16 cellular contexts compared by ENCODE assay signal in genomic region chr20:22464312-22465003, GRCh38.
A peak's percentile ranks its signal among the peaks of the same experiment; 100 is the strongest.
DNase-seq lines count a peak whose midpoint lies in the region; ATAC-seq, FAIRE-seq and TF ChIP-seq lines count a peak whose summit lies in the region.
"Had no signal": no experiment of that assay in that cellular context is flagged by ENCODE, and none has a peak within 500 bp of the region (broad histone marks: within the 10 kb centered on the region; RNA-seq: fewer than 3 reads in every experiment).

No MANE protein-coding gene starts in this region.

- H2AFZ ChIP-seq in HepG2 (ENCODE audit: low read length) = no peak overlapping the region

- H3K9ac ChIP-seq in HepG2 (ENCODE audit: insufficient read depth, low read depth, low read length) = no peak overlapping the region
- H3K9ac ChIP-seq: BLaER1 treated with 17β-estradiol and CSF1 and Interleukin-3, amounts not matched to agents 10 nM and 100 nM had no signal

- intact Hi-C loops in HepG2 (cut with micrococcal nuclease; ENCODE audit: unreplicated experiment) = no loop called here

- FAIRE-seq in HepG2 (lab: Jason Lieb, UNC) = no peak

- TF ChIP-seq EP300 in HepG2 (IDR thresholded peaks at IDR 0.05; ENCODE audit: low read depth in 2 of 2, low read length in 2 of 2) (no peak), HepG2 (CRISPR knock-in tag; IDR thresholded peaks at IDR 0.05; ENCODE audit: borderline replicate concordance) (no peak)

- H3K36me3 Mint-ChIP-seq in activated naive CD4-positive, alpha-beta T cell treated with anti-CD3 and anti-CD28 coated beads, Interleukin-2, amount 10 ng/mL, durations not matched to agents 7 days and 5 days = no peaks in the 10 kb centered on the region
- no peaks in the 10 kb centered on the region for H3K36me3 Mint-ChIP-seq in progenitor cell of endocrine pancreas (ENCODE audit: insufficient read depth)
- H3K36me3 Mint-ChIP-seq: CD4-positive, CD25-positive, alpha-beta regulatory T cell had no signal

- in situ Hi-C loops in HepG2 (cut with HindIII; ENCODE audit: extremely low pct_ligation_motif_present, low pct_unique_long_range_greater_than_20kb) = no loop called here

- H3K27me3 ChIP-seq in HepG2 (ENCODE audit: control insufficient read depth in 1 of 2, insufficient read depth in 2 of 2, low read length in 2 of 2) = peaks cover 7 to 38% of the 10 kb centered on the region in 2 experiments; a peak in 3 of 5 replicates
- H3K27me3 ChIP-seq: BLaER1 treated with 17β-estradiol and CSF1 and Interleukin-3, amounts not matched to agents 10 nM and 100 nM had no signal

- peaks cover 58% of the 10 kb centered on the region for H3K4me1 ChIP-seq in HepG2 (ENCODE audit: insufficient read depth, low read length)

- TF ChIP-seq RAD21 in HepG2 (CRISPR knock-in tag; IDR thresholded peaks at IDR 0.05) = no peak

- H3K4me3 Mint-ChIP-seq in activated naive CD4-positive, alpha-beta T cell treated with anti-CD3 and anti-CD28 coated beads, Interleukin-2, amount 10 ng/mL, durations not matched to agents 7 days and 5 days = no peak overlapping the region
- H3K4me3 Mint-ChIP-seq in progenitor cell of endocrine pancreas (ENCODE audit: low read depth) = no peak overlapping the region
- H3K4me3 Mint-ChIP-seq: CD4-positive, CD25-positive, alpha-beta regulatory T cell had no signal

- H3K9me3 Mint-ChIP-seq in activated naive CD4-positive, alpha-beta T cell treated with anti-CD3 and anti-CD28 coated beads, Interleukin-2, amount 10 ng/mL, durations not matched to agents 7 days and 5 days = peaks cover 2% of the 10 kb centered on the region
- H3K9me3 Mint-ChIP-seq in progenitor cell of endocrine pancreas (ENCODE audit: low read depth) = no peaks in the 10 kb centered on the region

- H3K27me3 Mint-ChIP-seq in activated naive CD4-positive, alpha-beta T cell treated with anti-CD3 and anti-CD28 coated beads, Interleukin-2, amount 10 ng/mL, durations not matched to agents 7 days and 5 days = no peaks in the 10 kb centered on the region
- no peaks in the 10 kb centered on the region for H3K27me3 Mint-ChIP-seq in progenitor cell of endocrine pancreas
- H3K27me3 Mint-ChIP-seq: CD4-positive, CD25-positive, alpha-beta regulatory T cell had no signal

- H3K9me3 ChIP-seq in HepG2 (ENCODE audit: low read length) = no peaks in the 10 kb centered on the region
- H3K9me3 ChIP-seq: BLaER1 treated with 17β-estradiol and CSF1 and Interleukin-3, amounts not matched to agents 10 nM and 100 nM had no signal

- no peak for TF ChIP-seq CTCF in HepG2 (CRISPR knock-in tag; IDR thresholded peaks at IDR 0.05)
- no peak for TF ChIP-seq CTCF in progenitor cell of endocrine pancreas (IDR thresholded peaks at IDR 0.05; ENCODE audit: unreplicated experiment)

- POLR2A ChIA-PET in HepG2 (lab: Yijun Ruan, JAX) = interaction anchor here (1.2 to 2.9 kb wide), 2 partner anchors 26 to 110 kb away, joined by 3 to 22 read pairs; no protein-coding TSS in a partner anchor

- BruUV-seq in HepG2 (replicated peaks; lab: Mats Ljungman, UMichigan) = no TSS peak

- no peaks in the 10 kb centered on the region for H3K4me1 Mint-ChIP-seq in activated naive CD4-positive, alpha-beta T cell treated with anti-CD3 and anti-CD28 coated beads, Interleukin-2, amount 10 ng/mL, durations not matched to agents 7 days and 5 days
- H3K4me1 Mint-ChIP-seq in progenitor cell of endocrine pancreas (ENCODE audit: low read depth) = peaks cover 61% of the 10 kb centered on the region
- H3K4me1 Mint-ChIP-seq: CD4-positive, CD25-positive, alpha-beta regulatory T cell had no signal

- H3K27ac Mint-ChIP-seq in activated naive CD4-positive, alpha-beta T cell treated with anti-CD3 and anti-CD28 coated beads, Interleukin-2, amount 10 ng/mL, durations not matched to agents 7 days and 5 days = peak overlapping the region; percentile 60
- peak overlapping the region; percentile 76 for H3K27ac Mint-ChIP-seq in progenitor cell of endocrine pancreas

- ATAC-seq in HepG2 (no peak), HG03108 (IDR thresholded peaks at IDR 0.05; ENCODE audit: unreplicated experiment) (no peak)

- TF ChIP-seq POLR2A in HepG2 (IDR thresholded peaks at IDR 0.05; ENCODE audit: insufficient read depth in 1 of 2, low read depth in 2 of 2, low read length in 2 of 2) = no peak

- no peak overlapping the region for H3K4me3 ChIP-seq in HepG2 (replicated peaks in 1 of 3; ENCODE audit: insufficient read depth in 1 of 3, low read depth in 2 of 3, low read length in 3 of 3)
- H3K4me3 ChIP-seq: BLaER1 treated with 17β-estradiol and CSF1 and Interleukin-3, amounts not matched to agents 10 nM and 100 nM had no signal

- no peaks in the 10 kb centered on the region for H3K79me2 ChIP-seq in HepG2 (ENCODE audit: insufficient read depth, low read length)

- H4K20me1 ChIP-seq in HepG2 (ENCODE audit: insufficient read depth, low read length) = no peaks in the 10 kb centered on the region
- H4K20me1 ChIP-seq: BLaER1 treated with 17β-estradiol and CSF1 and Interleukin-3, amounts not matched to agents 10 nM and 100 nM had no signal

- no peak overlapping the region for H3K27ac ChIP-seq in HepG2 (ENCODE audit: extremely low read length, insufficient read depth, low read length)
- H3K27ac ChIP-seq: BLaER1 treated with 17β-estradiol and CSF1 and Interleukin-3, amounts not matched to agents 10 nM and 100 nM; HL-60 had no signal

- H3K36me3 ChIP-seq in HepG2 (replicated peaks in 1 of 2; ENCODE audit: control insufficient read depth in 1 of 2, insufficient read depth in 2 of 2, low read length in 2 of 2) = no peaks in the 10 kb centered on the region
- H3K36me3 ChIP-seq: BLaER1 treated with 17β-estradiol and CSF1 and Interleukin-3, amounts not matched to agents 10 nM and 100 nM had no signal

- WGBS in HepG2 (ENCODE audit: low lambda C conversion rate) = 62% methylated on average over 5 of the region's 5 CpGs

- no peak overlapping the region for H3K4me2 ChIP-seq in HepG2 (ENCODE audit: low read depth, low read length)
- H3K4me2 ChIP-seq: BLaER1 treated with 17β-estradiol and CSF1 and Interleukin-3, amounts not matched to agents 10 nM and 100 nM had no signal

- peak; percentile 53 for DNase-seq in NCI-H146 (lab: John Stamatoyannopoulos, UW)
- no peak for DNase-seq in NCI-H146 treated with DMSO at 0.1 percent for 48 hours (lab: John Stamatoyannopoulos, UW; ENCODE audit: unreplicated experiment)
- DNase-seq in activated naive CD4-positive, alpha-beta T cell treated with anti-CD3 and anti-CD28 coated beads, Interleukin-2, amount 10 ng/mL, durations not matched to agents 7 days and 5 days = no peak
- no peak for DNase-seq in activated naive CD4-positive, alpha-beta T cell (lab: John Stamatoyannopoulos, UW)
- no peak for DNase-seq in HepG2 (ENCODE audit: low spot score)
- no peak for DNase-seq in progenitor cell of endocrine pancreas (ENCODE audit: low spot score, unreplicated experiment)
- no peak for DNase-seq in stimulated activated CD4-positive, alpha-beta T cell treated with anti-CD3 and anti-CD28 coated beads, Interleukin-2, amount 100 ng/mL, for 24 hours
- DNase-seq: 8988T; ACHN; Calu3; CD4-positive, CD25-positive, alpha-beta regulatory T cell; DMS 273 treated with DMSO at 0.1 percent for 48 hours; H7 had no signal

- CTCF ChIA-PET in activated naive CD4-positive, alpha-beta T cell treated with anti-CD3 and anti-CD28 coated beads, Interleukin-2, amount 10 ng/mL, durations not matched to agents 7 days and 5 days (lab: Charles Lee) = no interaction called here
- CTCF ChIA-PET in HepG2 (lab: Yijun Ruan, JAX; ENCODE audit: low intra/inter-chr PET ratio, low total read pairs) = no interaction called here

TF ChIP-seq in HepG2, 621 proteins besides CTCF, POLR2A, EP300 and RAD21:
- TF ChIP-seq SNAPC2 (CRISPR knock-in tag; IDR thresholded peaks at IDR 0.05) = no peak
- TF ChIP-seq MNT (IDR thresholded peaks at IDR 0.05) = peak; percentile 53
- no peak for TF ChIP-seq HNF4A (CRISPR knock-in tag; IDR thresholded peaks at IDR 0.05)
- 0 out of 2 replicates have a peak, but pooled peaks have one; percentile 22 for TF ChIP-seq FOXC1 (CRISPR knock-in tag; IDR thresholded peaks at IDR 0.05; ENCODE audit: borderline replicate concordance)
- TF ChIP-seq FOXO4 (CRISPR knock-in tag; conservative IDR thresholded peaks at IDR 0.05) = 0 out of 2 replicates have a peak, but pooled peaks have one; percentile 62
